In the genomic region with DNA sequence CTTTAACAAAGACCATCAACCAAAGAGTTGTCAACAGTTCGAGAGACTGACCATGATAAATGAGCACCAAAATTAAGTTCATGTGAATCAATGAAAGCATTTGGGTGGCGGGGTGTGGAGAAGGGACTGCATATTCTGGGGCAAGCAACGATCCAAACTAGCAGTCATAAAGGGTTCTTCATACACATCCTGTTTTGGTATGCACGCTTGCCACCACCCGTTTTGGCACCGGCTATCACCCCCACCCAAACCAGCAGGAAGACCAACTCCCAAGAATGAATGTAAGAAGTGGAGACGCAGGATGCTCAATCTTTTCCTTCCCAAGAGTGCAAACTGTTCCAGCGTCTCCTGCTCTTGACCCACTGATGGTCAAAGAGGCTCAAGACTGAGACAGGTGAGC, we compare ENCODE assay signal across 15 cellular contexts.
A peak's percentile ranks its signal among the peaks of the same experiment; 100 is the strongest.
DNase-seq lines count a peak whose midpoint lies in the region; ATAC-seq and TF ChIP-seq lines count a peak whose summit lies in the region.
"Had no signal": no experiment of that assay in that cellular context is flagged by ENCODE, and none has a peak within 500 bp of the region (broad histone marks: within the 10 kb centered on the region; RNA-seq: fewer than 3 reads in every experiment).

No MANE protein-coding gene starts in this region.

- H3K36me3 Mint-ChIP-seq in activated B cell treated with CpG ODN at 0.5 μM for 24 hours (ENCODE audit: low read depth) = peaks cover 45% of the 10 kb centered on the region
- H3K36me3 Mint-ChIP-seq in stimulated activated naive B cell treated with anti-CD40 and anti-IgM and Interleukin-4, amounts not matched to agents 10 μg/mL and 1 μg/mL and 100 μg/mL, for 72 hours = peaks cover 39 to 47% of the 10 kb centered on the region in 2 donors

- intact Hi-C loops in activated B cell treated with CpG ODN at 0.5 μM for 24 hours (cut with micrococcal nuclease) = no loop called here

- peak; percentile 12 for DNase-seq in activated naive CD4-positive, alpha-beta T cell treated with Interleukin-2 at 50 U/mL for 16 hours
- no peak for DNase-seq in activated naive CD4-positive, alpha-beta T cell treated with anti-CD3 and anti-CD28 coated beads, Interleukin-2, amount 50 U/mL, for 16 hours
- DNase-seq in activated B cell treated with CpG ODN at 0.5 μM for 24 hours (no peak), iPS-NIHi7 (ENCODE audit: extremely low spot score) (no peak)
- no peak for DNase-seq in effector memory CD4-positive, alpha-beta T cell
- DNase-seq in stimulated activated naive B cell treated with anti-CD40 and anti-IgM and Interleukin-4, amounts not matched to agents 10 μg/mL and 1 μg/mL and 100 μg/mL, for 72 hours = no peak
- DNase-seq: amygdala, colonic mucosa, DMS53, NCI-H1694 treated with DMSO at 0.1 percent for 48 hours, NCI-H526, testis had no signal

- no peaks in the 10 kb centered on the region for H3K27me3 ChIP-seq in effector memory CD4-positive, alpha-beta T cell (replicated peaks; ENCODE audit: control insufficient read depth, insufficient read depth, low read length, poor library complexity, severe bottlenecking)
- H3K27me3 ChIP-seq: colonic mucosa, testis had no signal

- peaks cover 8% of the 10 kb centered on the region for H3K36me3 ChIP-seq in effector memory CD4-positive, alpha-beta T cell (ENCODE audit: control insufficient read depth, insufficient read depth, low read length)
- H3K36me3 ChIP-seq: colonic mucosa had no signal

- POLR2A ChIA-PET in activated B cell treated with CpG ODN at 0.5 μM for 24 hours (lab: Charles Lee) = interaction anchor here (1.8 kb wide), 1 partner anchor 14 kb away, joined by 7 read pairs; no protein-coding TSS in a partner anchor

- peak overlapping the region; percentile 36 for H3K4me3 Mint-ChIP-seq in activated B cell treated with CpG ODN at 0.5 μM for 24 hours
- H3K4me3 Mint-ChIP-seq in stimulated activated naive B cell treated with anti-CD40 and anti-IgM and Interleukin-4, amounts not matched to agents 10 μg/mL and 1 μg/mL and 100 μg/mL, for 72 hours = no peak overlapping the region

- no peaks in the 10 kb centered on the region for H3K9me3 Mint-ChIP-seq in activated B cell treated with CpG ODN at 0.5 μM for 24 hours
- no peaks in the 10 kb centered on the region for H3K9me3 Mint-ChIP-seq in stimulated activated naive B cell treated with anti-CD40 and anti-IgM and Interleukin-4, amounts not matched to agents 10 μg/mL and 1 μg/mL and 100 μg/mL, for 72 hours

- ATAC-seq in activated B cell treated with CpG ODN at 0.5 μM for 24 hours (ENCODE audit: low read depth) (no peak), GM19395 (IDR thresholded peaks at IDR 0.05; ENCODE audit: unreplicated experiment) (no peak), GM19467 (IDR thresholded peaks at IDR 0.05; ENCODE audit: unreplicated experiment) (no peak)
- no peak for ATAC-seq in stimulated activated naive B cell treated with anti-CD40 and anti-IgM and Interleukin-4, amounts not matched to agents 10 μg/mL and 1 μg/mL and 100 μg/mL, for 72 hours (replicated peaks)
- ATAC-seq: Panc1 had no signal

- TF ChIP-seq CTCF in activated B cell treated with CpG ODN at 0.5 μM for 24 hours (IDR thresholded peaks at IDR 0.05) = no peak

- H3K9me3 ChIP-seq in effector memory CD4-positive, alpha-beta T cell (ENCODE audit: control insufficient read depth, low read length) = no peaks in the 10 kb centered on the region
- H3K9me3 ChIP-seq: colonic mucosa, testis had no signal

- peaks cover 8% of the 10 kb centered on the region for H3K4me1 ChIP-seq in effector memory CD4-positive, alpha-beta T cell (ENCODE audit: control insufficient read depth, insufficient read depth, low read length, poor library complexity, severe bottlenecking)
- H3K4me1 ChIP-seq: colonic mucosa had no signal

- no peak overlapping the region for H3K27ac ChIP-seq in effector memory CD4-positive, alpha-beta T cell (ENCODE audit: insufficient read depth, low read length, poor library complexity, severe bottlenecking)
- H3K27ac ChIP-seq: colonic mucosa, testis had no signal

- no peaks in the 10 kb centered on the region for H3K27me3 Mint-ChIP-seq in activated B cell treated with CpG ODN at 0.5 μM for 24 hours
- H3K27me3 Mint-ChIP-seq in stimulated activated naive B cell treated with anti-CD40 and anti-IgM and Interleukin-4, amounts not matched to agents 10 μg/mL and 1 μg/mL and 100 μg/mL, for 72 hours = no peaks in the 10 kb centered on the region

- peaks cover 79% of the 10 kb centered on the region for H3K4me1 Mint-ChIP-seq in activated B cell treated with CpG ODN at 0.5 μM for 24 hours
- H3K4me1 Mint-ChIP-seq in stimulated activated naive B cell treated with anti-CD40 and anti-IgM and Interleukin-4, amounts not matched to agents 10 μg/mL and 1 μg/mL and 100 μg/mL, for 72 hours = peaks cover 37 to 74% of the 10 kb centered on the region in 2 donors

- CTCF ChIA-PET in activated B cell treated with CpG ODN at 0.5 μM for 24 hours (lab: Charles Lee) = interaction anchor here (1.7 kb wide), 1 partner anchor 103 kb away, joined by 5 read pairs; no protein-coding TSS in a partner anchor

- H3K4me3 ChIP-seq in effector memory CD4-positive, alpha-beta T cell (ENCODE audit: insufficient read depth, low read depth, low read length, poor library complexity, severe bottlenecking) = peak overlapping the region; percentile 15
- H3K4me3 ChIP-seq: colonic mucosa, testis had no signal

- peak overlapping the region; percentile 53 for H3K27ac Mint-ChIP-seq in activated B cell treated with CpG ODN at 0.5 μM for 24 hours
- H3K27ac Mint-ChIP-seq in stimulated activated naive B cell treated with anti-CD40 and anti-IgM and Interleukin-4, amounts not matched to agents 10 μg/mL and 1 μg/mL and 100 μg/mL, for 72 hours = peak overlapping the region; percentile 38
